In the genomic region with DNA sequence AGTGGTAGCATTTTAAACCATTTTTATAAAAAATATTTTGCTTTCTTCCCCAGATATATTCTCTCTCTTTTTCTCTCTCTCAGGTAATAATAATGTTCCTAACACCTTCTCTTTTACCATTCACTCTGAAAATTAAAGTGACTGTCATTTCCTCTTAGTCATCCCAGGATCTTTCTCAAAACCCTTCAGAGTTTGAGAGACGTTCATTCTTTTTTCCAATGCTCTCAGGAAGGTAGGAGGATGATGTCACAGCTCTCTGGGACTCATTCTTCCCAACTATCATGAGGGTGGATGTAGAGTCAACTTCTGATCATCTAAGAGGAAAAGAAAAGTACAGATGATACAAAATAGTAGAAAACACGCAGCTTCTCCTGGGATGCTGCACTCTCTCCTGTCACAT, we compare ENCODE assay signal across 17 cellular contexts.
DNase-seq lines count a peak whose midpoint lies in the region; ATAC-seq and TF ChIP-seq lines count a peak whose summit lies in the region.
"Had no signal": no experiment of that assay in that cellular context is flagged by ENCODE, and none has a peak within 500 bp of the region (broad histone marks: within the 10 kb centered on the region; RNA-seq: fewer than 3 reads in every experiment).

No MANE protein-coding gene starts in this region.

- no peaks in the 10 kb centered on the region for H3K27me3 ChIP-seq in trophoblast cell (ENCODE audit: insufficient read depth, low read length)
- H3K27me3 ChIP-seq: thyroid gland had no signal

- no peak overlapping the region for H3K9ac ChIP-seq in trophoblast cell (ENCODE audit: low read length)

- H3K9me3 Mint-ChIP-seq in activated CD4-positive, alpha-beta T cell treated with anti-CD3 and anti-CD28 coated beads for 36 hours (ENCODE audit: low read depth): no peaks in the 10 kb centered on the region
- H3K9me3 Mint-ChIP-seq in HFFc6: no peaks in the 10 kb centered on the region
- H3K9me3 Mint-ChIP-seq: nephron; T-helper 1 cell treated with Interleukin-12 subunit alpha and Interleukin-12 subunit beta and Interleukin-4 antibody, amounts not matched to agents 30 μg/mL and 1 μg/mL, for 36 hours had no signal

- no peak overlapping the region for H4K8ac ChIP-seq in trophoblast cell (ENCODE audit: low read depth, low read length)

- peaks cover 10% of the 10 kb centered on the region for H3K79me2 ChIP-seq in trophoblast cell (ENCODE audit: control insufficient read depth, insufficient read depth, low read length, poor library complexity)

- H3K36me3 Mint-ChIP-seq in activated CD4-positive, alpha-beta T cell treated with anti-CD3 and anti-CD28 coated beads for 36 hours (ENCODE audit: low read depth): peaks cover 21% of the 10 kb centered on the region
- peaks cover 15% of the 10 kb centered on the region; the same call in 1 of the 2 replicates for H3K36me3 Mint-ChIP-seq in HFFc6 (ENCODE audit: low read depth)

- CTCF ChIA-PET in activated CD4-positive, alpha-beta T cell treated with anti-CD3 and anti-CD28 coated beads for 36 hours (lab: Charles Lee): interaction anchor here (0.6 to 7.9 kb wide), 8 partner anchors 30 to 197 kb away, joined by 3 to 72 read pairs (median 8); partner anchors contain the start of gene UBASH3B

- peak overlapping the region; percentile 95 for H3K27ac ChIP-seq in trophoblast cell (ENCODE audit: low read depth, low read length)
- H3K27ac ChIP-seq: A549, thyroid gland had no signal

- H3K4me1 ChIP-seq in trophoblast cell (ENCODE audit: control insufficient read depth in 1 of 2, insufficient read depth in 2 of 2, low read length in 2 of 2): peaks cover 26 to 33% of the 10 kb centered on the region in 2 experiments

- H2BK120ac ChIP-seq in trophoblast cell (ENCODE audit: insufficient read depth, low read length, poor library complexity): no peak overlapping the region

- peaks cover 3% of the 10 kb centered on the region for H3K9me3 ChIP-seq in trophoblast cell (ENCODE audit: insufficient read depth, low read depth, low read length)
- H3K9me3 ChIP-seq: A549, thyroid gland had no signal

- no peak overlapping the region for H2AK5ac ChIP-seq in trophoblast cell (ENCODE audit: low read length)

- peak overlapping the region; percentile 32 for H3K27ac Mint-ChIP-seq in activated CD4-positive, alpha-beta T cell treated with anti-CD3 and anti-CD28 coated beads for 36 hours
- H3K27ac Mint-ChIP-seq in HFFc6: peak overlapping the region; percentile 47
- H3K27ac Mint-ChIP-seq: nephron; T-helper 1 cell treated with Interleukin-12 subunit alpha and Interleukin-12 subunit beta and Interleukin-4 antibody, amounts not matched to agents 30 μg/mL and 1 μg/mL, for 36 hours had no signal

- no peak overlapping the region for H3K4ac ChIP-seq in trophoblast cell (ENCODE audit: low read depth, low read length)

- H3K4me2 ChIP-seq in trophoblast cell (ENCODE audit: low read length): no peak overlapping the region
- H3K4me2 ChIP-seq: A549 had no signal

- no peak for DNase-seq in activated CD4-positive, alpha-beta T cell treated with anti-CD3 and anti-CD28 coated beads for 36 hours
- no peak for DNase-seq in activated CD4-positive, alpha-beta T cell treated with anti-CD3 and anti-CD28 coated beads for 1 hour
- DNase-seq in HFFc6 (peak; percentile 11), amniotic epithelial cell (ENCODE audit: low read depth) (peak; percentile 31), trophoblast cell (peak; percentile 24 to 69), SHP77 (lab: John Stamatoyannopoulos, UW) (no peak), GF-D8 (lab: John Stamatoyannopoulos, UW) (no peak), NCI-H1694 treated with DMSO at 0.1 percent for 48 hours (lab: John Stamatoyannopoulos, UW) (no peak)
- DNase-seq: activated CD4-positive, alpha-beta T cell treated with anti-CD3 and anti-CD28 coated beads, Interleukin-2, amount 50 U/mL, for 1 hour; effector CD4-positive, alpha-beta T cell; MM.1S; NCI-H2107; thyroid gland had no signal

- H3K4me1 Mint-ChIP-seq in activated CD4-positive, alpha-beta T cell treated with anti-CD3 and anti-CD28 coated beads for 36 hours: peaks cover 47% of the 10 kb centered on the region
- peaks cover 40% of the 10 kb centered on the region for H3K4me1 Mint-ChIP-seq in HFFc6 (ENCODE audit: low read depth)

- no peaks in the 10 kb centered on the region for H3K27me3 Mint-ChIP-seq in activated CD4-positive, alpha-beta T cell treated with anti-CD3 and anti-CD28 coated beads for 36 hours
- no peaks in the 10 kb centered on the region; the same call in 1 of the 2 replicates for H3K27me3 Mint-ChIP-seq in HFFc6 (ENCODE audit: insufficient read depth)

- no peak overlapping the region for H3K4me3 ChIP-seq in trophoblast cell (ENCODE audit: low read depth, low read length)
- H3K4me3 ChIP-seq: A549, lung, thyroid gland had no signal

- ATAC-seq in activated CD4-positive, alpha-beta T cell treated with anti-CD3 and anti-CD28 coated beads for 36 hours: peak; percentile 74
- ATAC-seq: A549 had no signal

- WGBS in trophoblast cell (ENCODE audit: extremely low coverage, insufficient coverage, insufficient read length): no CpG with 5 or more reads among the region's 2 CpGs

- H2AFZ ChIP-seq in trophoblast cell (ENCODE audit: insufficient read depth, low read length, poor library complexity): no peak overlapping the region

- H3K18ac ChIP-seq in trophoblast cell (ENCODE audit: low read length): no peak overlapping the region

- H2BK12ac ChIP-seq in trophoblast cell (ENCODE audit: low read length): no peak overlapping the region

- no peak overlapping the region for H3K4me3 Mint-ChIP-seq in activated CD4-positive, alpha-beta T cell treated with anti-CD3 and anti-CD28 coated beads for 36 hours
- H3K4me3 Mint-ChIP-seq in HFFc6: no peak overlapping the region
- H3K4me3 Mint-ChIP-seq: nephron; T-helper 1 cell treated with Interleukin-12 subunit alpha and Interleukin-12 subunit beta and Interleukin-4 antibody, amounts not matched to agents 30 μg/mL and 1 μg/mL, for 36 hours had no signal

- intact Hi-C loops in activated CD4-positive, alpha-beta T cell treated with anti-CD3 and anti-CD28 coated beads for 36 hours (cut with DNase I, micrococcal nuclease): loop anchor here (1.0 to 5.0 kb wide), 6 partner anchors 29 to 91 kb away; no protein-coding TSS in a partner anchor

- no peak overlapping the region for H4K91ac ChIP-seq in trophoblast cell (ENCODE audit: low read depth, low read length)

- H2BK5ac ChIP-seq in trophoblast cell (ENCODE audit: low read depth, low read length, poor library complexity): no peak overlapping the region

- H3K79me1 ChIP-seq in trophoblast cell (ENCODE audit: low read length): peaks cover 28% of the 10 kb centered on the region

- no peak overlapping the region for H4K12ac ChIP-seq in trophoblast cell (ENCODE audit: low read depth, low read length)

- TF ChIP-seq CTCF in HFFc6 (IDR thresholded peaks at IDR 0.05): no peak

- POLR2A ChIA-PET in activated CD4-positive, alpha-beta T cell treated with anti-CD3 and anti-CD28 coated beads for 36 hours (lab: Charles Lee): interaction anchor here (0.6 kb wide), 1 partner anchor 276 kb away, joined by 6 read pairs; no protein-coding TSS in a partner anchor

- H3K14ac ChIP-seq in trophoblast cell (ENCODE audit: low read length): no peak overlapping the region

- H3K23ac ChIP-seq in trophoblast cell (ENCODE audit: low read length): no peak overlapping the region

- peaks cover 14 to 29% of the 10 kb centered on the region in 2 experiments for H3K36me3 ChIP-seq in trophoblast cell (ENCODE audit: control insufficient read depth in 1 of 2, insufficient read depth in 2 of 2, low read length in 2 of 2)
- H3K36me3 ChIP-seq: thyroid gland had no signal

Comparison
In these comparisons a context has a peak if more than half of its experiments do, and no peak if none do; other contexts are left out.
1. DNase-seq: peak in HFFc6 (single experiment), amniotic epithelial cell (single experiment) and trophoblast cell (2 of 2); none in activated CD4-positive, alpha-beta T cell treated with anti-CD3 and anti-CD28 coated beads for 36 hours (single experiment), activated CD4-positive, alpha-beta T cell treated with anti-CD3 and anti-CD28 coated beads for 1 hour (single experiment), SHP77 (0 of 2), GF-D8 (single experiment) and NCI-H1694 treated with DMSO at 0.1 percent for 48 hours (single experiment).